10 cellular contexts compared by ENCODE assay signal in the genomic region with DNA sequence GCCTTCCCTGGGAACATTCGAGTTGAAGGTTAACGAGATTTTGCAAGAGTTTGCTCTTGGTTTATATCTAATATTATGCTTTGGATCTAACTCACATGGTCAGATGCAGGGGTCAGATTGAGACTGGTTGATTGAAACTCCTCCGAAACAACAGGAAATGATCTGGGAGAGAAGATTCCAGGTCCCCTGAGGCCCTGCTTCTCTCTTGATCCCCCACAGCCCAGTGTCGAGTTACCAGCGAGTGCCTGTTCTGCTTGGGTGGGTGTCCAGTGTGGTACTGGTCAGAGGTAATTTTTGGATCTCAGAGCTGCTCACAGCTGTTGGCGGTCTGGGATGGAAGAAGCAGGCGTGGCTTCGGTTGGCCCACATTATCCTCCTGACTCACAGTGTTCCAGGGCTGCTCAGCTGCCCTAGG. TPM values are rescaled to one million over a fixed set of nuclear protein-coding genes. Genes with fewer than 3 reads are reported as not detected.
A peak's percentile ranks its signal among the peaks of the same experiment; 100 is the strongest.
DNase-seq lines count a peak whose midpoint lies in the region; ATAC-seq and TF ChIP-seq lines count a peak whose summit lies in the region.
"Had no signal": no experiment of that assay in that cellular context is flagged by ENCODE, and none has a peak within 500 bp of the region (broad histone marks: within the 10 kb centered on the region; RNA-seq: fewer than 3 reads in every experiment).

No MANE protein-coding gene starts in this region.

- H3K9me3 ChIP-seq in IMR-90 (ENCODE audit: control insufficient read depth, insufficient read depth, low read length), result no peaks in the 10 kb centered on the region
- no peaks in the 10 kb centered on the region for H3K9me3 ChIP-seq in mesenchymal stem cell (ENCODE audit: control insufficient read depth, low read length)
- H3K9me3 ChIP-seq in tibial nerve, result no peaks in the 10 kb centered on the region
- no peaks in the 10 kb centered on the region for H3K9me3 ChIP-seq in A673 (ENCODE audit: low read depth, low read length, poor library complexity, severe bottlenecking)

- H2AFZ ChIP-seq in IMR-90 (replicated peaks; ENCODE audit: low read length, poor library complexity) (peak overlapping the region; percentile 4), mesenchymal stem cell (ENCODE audit: low read depth, low read length) (no peak overlapping the region)

- H2BK20ac ChIP-seq in IMR-90 (ENCODE audit: low read depth, low read length), result peak overlapping the region; percentile 68

- dilution Hi-C loops in IMR-90 (cut with HindIII; ENCODE audit: low sequenced_read_pairs, unreplicated experiment), result no loop called here

- in situ Hi-C loops in IMR-90 (cut with MboI; ENCODE audit: low sequenced_read_pairs), result no loop called here

- DNase-seq in IMR-90 (peak; percentile 93), epithelial cell of proximal tubule (ENCODE audit: low read depth) (peak; percentile 93), mesenchymal stem cell (peak; percentile 91), tibial nerve (ENCODE audit: low spot score in 2 of 2) (peak; percentile 63 to 73), SK-N-DZ (ENCODE audit: low spot score) (no peak), A673 (ENCODE audit: low spot score) (no peak)
- DNase-seq in activated T-cell treated with anti-CD3 and anti-CD28 coated beads, Interleukin-2, amount 50 U/mL, for 1 hour, result no peak
- DNase-seq: Karpas-422, OCI-M1 had no signal

- H4K91ac ChIP-seq in IMR-90 (ENCODE audit: insufficient read depth, low read depth, low read length) (peak overlapping the region; percentile 76), mesenchymal stem cell (ENCODE audit: low read length) (peak overlapping the region; percentile 88)

- no TSS peak for BruUV-seq in IMR-90 (replicated peaks; lab: Mats Ljungman, UMichigan)
- no TSS peak for BruUV-seq in A673 (replicated peaks; lab: Mats Ljungman, UMichigan)

- peak overlapping the region; percentile 9; the same call in 1 of the 2 replicates for H3K4me2 ChIP-seq in IMR-90 (ENCODE audit: low read depth, low read length)
- H3K4me2 ChIP-seq in mesenchymal stem cell (ENCODE audit: low read length, poor library complexity, severe bottlenecking), result no peak overlapping the region

- peaks cover 75% of the 10 kb centered on the region for H4K20me1 ChIP-seq in IMR-90 (ENCODE audit: insufficient read depth, low read length)

- H4K8ac ChIP-seq in IMR-90 (ENCODE audit: low read depth in 2 of 2, low read length in 2 of 2) (peak overlapping the region in 1 of 2 experiments; percentile 7; a peak in 2 of 4 replicates), mesenchymal stem cell (ENCODE audit: low read length) (no peak overlapping the region)

- WGBS in IMR-90 (ENCODE audit: extremely low coverage in 2 of 2, insufficient read length in 1 of 2), 2 experiments, result no CpG with 5 or more reads among the region's 8 CpGs
- WGBS in mesenchymal stem cell, result 36% methylated on average over 8 of the region's 8 CpGs
- 57 to 72% methylated on average over 8 of the region's 8 CpGs for WGBS in tibial nerve, 2 donors

- H2BK15ac ChIP-seq in IMR-90 (ENCODE audit: low read depth, low read length) (no peak overlapping the region; the same call in 2 of the 3 replicates), mesenchymal stem cell (ENCODE audit: low read depth, poor library complexity, severe bottlenecking) (no peak overlapping the region)

- TF ChIP-seq POLR2A in IMR-90 (IDR thresholded peaks at IDR 0.05; ENCODE audit: low read depth, low read length) (no peak), tibial nerve (IDR thresholded peaks at IDR 0.05) (no peak)

- H3K27ac ChIP-seq in IMR-90 (ENCODE audit: insufficient read depth, low read length), result peak overlapping the region; percentile 61; the same call in 1 of the 2 replicates
- peak overlapping the region; percentile 96 for H3K27ac ChIP-seq in mesenchymal stem cell (ENCODE audit: low read length, poor library complexity, severe bottlenecking)
- peak overlapping the region; percentile 51 to 89 (median 72) for H3K27ac ChIP-seq in tibial nerve
- H3K27ac ChIP-seq in A673 (ENCODE audit: low read depth, low read length, poor library complexity, severe bottlenecking), result no peak overlapping the region

- H3K56ac ChIP-seq in IMR-90 (ENCODE audit: extremely low read depth, insufficient read depth, low read length), result no peak overlapping the region

- TF ChIP-seq CTCF in IMR-90 (conservative IDR thresholded peaks at IDR 0.05; ENCODE audit: low read depth, low read length) (no peak), epithelial cell of proximal tubule (conservative IDR thresholded peaks at IDR 0.05; ENCODE audit: low read depth, low read length) (no peak), tibial nerve (IDR thresholded peaks at IDR 0.05) (no peak), A673 (conservative IDR thresholded peaks at IDR 0.05; ENCODE audit: low read depth, low read length) (no peak)

- peak overlapping the region; percentile 17 to 82 for H2BK12ac ChIP-seq in mesenchymal stem cell (ENCODE audit: low read length in 2 of 2)

- peaks cover 32% of the 10 kb centered on the region for H3K4me1 ChIP-seq in IMR-90 (ENCODE audit: control insufficient read depth, insufficient read depth, low read length)
- peaks cover 66% of the 10 kb centered on the region for H3K4me1 ChIP-seq in mesenchymal stem cell (ENCODE audit: control insufficient read depth, insufficient read depth, low read depth, low read length)
- H3K4me1 ChIP-seq in tibial nerve, result peaks cover 0 to 64% (median 9%) of the 10 kb centered on the region in 4 donors
- peaks cover 14% of the 10 kb centered on the region for H3K4me1 ChIP-seq in A673 (ENCODE audit: insufficient read depth, low read length, poor library complexity, severe bottlenecking)

- ATAC-seq in IMR-90 (ENCODE audit: low read depth) (peak; percentile 91), HG03354 (IDR thresholded peaks at IDR 0.05; ENCODE audit: poor library complexity, severe bottlenecking, unreplicated experiment) (no peak)

- H3K27me3 ChIP-seq in IMR-90 (ENCODE audit: control insufficient read depth, insufficient read depth, low read length) (no peaks in the 10 kb centered on the region), mesenchymal stem cell (ENCODE audit: control insufficient read depth in 1 of 2, insufficient read depth in 1 of 2, low read length in 2 of 2) (no peaks in the 10 kb centered on the region), tibial nerve (peaks cover 0 to 14% of the 10 kb centered on the region in 2 donors), A673 (replicated peaks; ENCODE audit: insufficient read depth, low read depth, low read length, poor library complexity) (no peaks in the 10 kb centered on the region)

- no peak overlapping the region for H3K4me3 ChIP-seq in IMR-90 (ENCODE audit: insufficient read depth, low read depth, low read length)
- H3K4me3 ChIP-seq in epithelial cell of proximal tubule (ENCODE audit: low read depth, low read length), result no peak overlapping the region
- H3K4me3 ChIP-seq in mesenchymal stem cell (ENCODE audit: insufficient read depth in 1 of 2, low read depth in 1 of 2, low read length in 2 of 2), result no peak overlapping the region
- no peak overlapping the region for H3K4me3 ChIP-seq in tibial nerve
- H3K4me3 ChIP-seq in A673 (ENCODE audit: low read depth, low read length, poor library complexity, severe bottlenecking), result no peak overlapping the region

- H4K5ac ChIP-seq in IMR-90 (ENCODE audit: low read depth, low read length), result 0 out of 2 replicates have a peak overlapping the region, but pooled peaks have one; percentile 2

- H3K14ac ChIP-seq in IMR-90 (replicated peaks; ENCODE audit: low read depth, low read length) (no peak overlapping the region; the same call in 1 of the 2 replicates), mesenchymal stem cell (ENCODE audit: low read length in 2 of 2) (no peak overlapping the region)

- H3K79me1 ChIP-seq in IMR-90 (ENCODE audit: low read depth in 1 of 2, low read length in 2 of 2) (peaks cover 17 to 92% of the 10 kb centered on the region in 2 experiments), mesenchymal stem cell (replicated peaks; ENCODE audit: low read length, poor library complexity, severe bottlenecking) (peaks cover 2% of the 10 kb centered on the region)

- POLR2A ChIA-PET in IMR-90 (lab: Charles Lee; ENCODE audit: unreplicated experiment) (no interaction called here), A673 (lab: Charles Lee; ENCODE audit: low non-redundant PET) (no interaction called here)

- H2BK5ac ChIP-seq in IMR-90 (ENCODE audit: low read depth, low read length, poor library complexity, severe bottlenecking) (peak overlapping the region; percentile 11), mesenchymal stem cell (ENCODE audit: low read depth, low read length, poor library complexity, severe bottlenecking) (peak overlapping the region; percentile 79)

- H3K36me3 ChIP-seq in IMR-90 (ENCODE audit: control insufficient read depth, insufficient read depth, low read length) (peaks cover 43% of the 10 kb centered on the region; the same call in 1 of the 2 replicates), mesenchymal stem cell (ENCODE audit: control insufficient read depth in 1 of 2, insufficient read depth in 2 of 2, low read depth in 1 of 2, low read length in 2 of 2) (peaks cover 9 to 27% of the 10 kb centered on the region in 2 experiments), tibial nerve (no peaks in the 10 kb centered on the region), A673 (ENCODE audit: insufficient read depth, low read length, poor library complexity, severe bottlenecking) (no peaks in the 10 kb centered on the region)

- CTCF ChIA-PET in IMR-90 (lab: Yijun Ruan, JAX) (interaction anchor here (2.6 kb wide), 1 partner anchor 41 kb away, joined by 8 read pairs; no protein-coding TSS in a partner anchor), A673 (lab: Charles Lee) (no interaction called here)

- TF ChIP-seq RAD21 in IMR-90 (IDR thresholded peaks at IDR 0.05; ENCODE audit: low read length), result no peak; the same call in 1 of the 2 replicates

- H2AK5ac ChIP-seq in IMR-90 (ENCODE audit: low read depth, low read length), result 0 out of 2 replicates have a peak overlapping the region, but pooled peaks have one; percentile 28
- H2AK5ac ChIP-seq in mesenchymal stem cell (ENCODE audit: low read length, severe bottlenecking), result no peak overlapping the region

- peaks cover 25% of the 10 kb centered on the region for H3K9me1 ChIP-seq in IMR-90 (ENCODE audit: insufficient read depth, low read length)

- H2BK120ac ChIP-seq in IMR-90 (ENCODE audit: low read depth, low read length), result peak overlapping the region; percentile 16
- H2BK120ac ChIP-seq in mesenchymal stem cell (ENCODE audit: low read depth, low read length), result peak overlapping the region; percentile 22

- H3K23ac ChIP-seq in IMR-90 (ENCODE audit: low read depth, low read length) (no peak overlapping the region), mesenchymal stem cell (ENCODE audit: low read length in 2 of 2) (no peak overlapping the region)

- 0 out of 2 replicates have a peak overlapping the region, but pooled peaks have one; percentile 7 for H3K18ac ChIP-seq in IMR-90 (ENCODE audit: low read depth, low read length)
- peak overlapping the region; percentile 59 to 92 for H3K18ac ChIP-seq in mesenchymal stem cell (ENCODE audit: low read depth in 1 of 2, low read length in 2 of 2)

- H3K4ac ChIP-seq in IMR-90 (ENCODE audit: low read depth, low read length), result peak overlapping the region; percentile 67
- peak overlapping the region in 1 of 2 experiments; percentile 83 for H3K4ac ChIP-seq in mesenchymal stem cell (ENCODE audit: low read depth in 1 of 2, low read length in 2 of 2)

- peak in 1 of 2 donors; percentile 83 for TF ChIP-seq EP300 in tibial nerve (IDR thresholded peaks at IDR 0.05)

- intact Hi-C loops in IMR-90 (cut with micrococcal nuclease) (loop anchor here (2.0 kb wide), 1 partner anchor 15 kb away; no protein-coding TSS in a partner anchor), A673 (cut with micrococcal nuclease; ENCODE audit: unreplicated experiment) (no loop called here)

- no peak overlapping the region for H3K9ac ChIP-seq in IMR-90 (ENCODE audit: low read depth, low read length)
- peak overlapping the region; percentile 16 for H3K9ac ChIP-seq in mesenchymal stem cell (ENCODE audit: low read length)

- H2AK9ac ChIP-seq in IMR-90 (replicated peaks; ENCODE audit: low read depth, low read length, poor library complexity), result peak overlapping the region; percentile 33

RNA-seq across cellular contexts. Expression of gene FBLN1, which starts 9.2 kb away (rescaled TPM):
- total RNA-seq in IMR-90 (2012; rRNA removed) (11.3 and 11.4 TPM in 2 replicates), epithelial cell of proximal tubule (21.5 and 58.5 TPM in 2 replicates), tibial nerve (1,000 to 10,000 TPM in 1 of 4 donors, 100 to 1,000 TPM in 3; 172 to 1,145 (median 351) TPM), A673 (2021) (96.4 and 117 TPM in 2 replicates)
- 80.8 and 87.9 TPM in 2 replicates for polyA plus RNA-seq in IMR-90 (2012; rRNA removed)
- 107 and 230 TPM in 2 replicates for polyA plus RNA-seq in IMR-90 (2012; cell fraction: cytosol; rRNA removed)
- 78.8 and 81.4 TPM in 2 replicates for polyA plus RNA-seq in IMR-90 (2012; cell fraction: nucleus; rRNA removed; ENCODE audit: low replicate concordance)
- 190 TPM for polyA plus RNA-seq in mesenchymal stem cell (2013, experiment 1 of 2)
- polyA plus RNA-seq in mesenchymal stem cell (2013, experiment 2 of 2), result 191 TPM
- polyA plus RNA-seq in SK-N-DZ (2014; cell fraction: cytosol; rRNA removed), result 94.6 and 108 TPM in 2 replicates
- 61.4 and 109 TPM in 2 replicates for polyA plus RNA-seq in SK-N-DZ (2014; cell fraction: nucleus; rRNA removed)

Comparison
In these comparisons a context has a peak if more than half of its experiments do, and no peak if none do; other contexts are left out.
1. DNase-seq: peak in IMR-90 (single experiment), epithelial cell of proximal tubule (single experiment), mesenchymal stem cell (single experiment) and tibial nerve (2 of 2); none in activated T-cell treated with anti-CD3 and anti-CD28 coated beads, Interleukin-2, amount 50 U/mL, for 1 hour (single experiment), SK-N-DZ (single experiment) and A673 (single experiment).